30 cellular contexts compared by ENCODE assay signal in genomic region chr19:55261671-55262126, GRCh38. TPM values are rescaled to one million over a fixed set of nuclear protein-coding genes. Genes with fewer than 3 reads are reported as not detected.
DNase-seq lines count a peak whose midpoint lies in the region; ATAC-seq and TF ChIP-seq lines count a peak whose summit lies in the region.
"Had no signal": no experiment of that assay in that cellular context is flagged by ENCODE, and none has a peak within 500 bp of the region (broad histone marks: within the 10 kb centered on the region; RNA-seq: fewer than 3 reads in every experiment).

No MANE protein-coding gene starts in this region.

- H3K27me3 Mint-ChIP-seq in endodermal cell (ENCODE audit: insufficient read depth): no peaks in the 10 kb centered on the region
- H3K27me3 Mint-ChIP-seq in naive thymus-derived CD8-positive, alpha-beta T cell: no peaks in the 10 kb centered on the region
- H3K27me3 Mint-ChIP-seq: activated naive CD8-positive, alpha-beta T cell treated with anti-CD3 and anti-CD28 coated beads for 36 hours; progenitor cell of endocrine pancreas had no signal

- no peak overlapping the region for H3K4me3 Mint-ChIP-seq in endodermal cell
- peak overlapping the region in 2 of 10 donors; percentile 28 to 34 for H3K4me3 Mint-ChIP-seq in naive thymus-derived CD8-positive, alpha-beta T cell
- H3K4me3 Mint-ChIP-seq: activated naive CD8-positive, alpha-beta T cell treated with anti-CD3 and anti-CD28 coated beads for 36 hours; CD14-positive monocyte had no signal

- H3K27ac ChIP-seq in endodermal cell (ENCODE audit: low read depth, low read length): no peak overlapping the region
- H3K27ac ChIP-seq in spleen: no peak overlapping the region
- H3K27ac ChIP-seq: 22Rv1, ascending aorta, coronary artery, esophagus muscularis mucosa, foreskin keratinocyte, heart left ventricle, neutrophil, SK-N-MC had no signal

- peaks cover 4% of the 10 kb centered on the region for H3K9me3 ChIP-seq in endodermal cell (ENCODE audit: control insufficient read depth, low read length)
- peaks cover 0 to under 1% (median 0%) of the 10 kb centered on the region in 8 donors for H3K9me3 ChIP-seq in spleen
- H3K9me3 ChIP-seq: ascending aorta, esophagus muscularis mucosa, heart left ventricle, neutrophil had no signal

- H3K4me1 Mint-ChIP-seq in endodermal cell: peaks cover 13% of the 10 kb centered on the region
- peaks cover 13 to 30% (median 22%) of the 10 kb centered on the region in 4 donors for H3K4me1 Mint-ChIP-seq in naive thymus-derived CD8-positive, alpha-beta T cell

- no peaks in the 10 kb centered on the region for H3K27me3 ChIP-seq in endodermal cell (ENCODE audit: control insufficient read depth, insufficient read depth, low read length, poor library complexity, severe bottlenecking)
- H3K27me3 ChIP-seq in spleen (replicated peaks in 1 of 7): no peaks in the 10 kb centered on the region
- H3K27me3 ChIP-seq: ascending aorta, esophagus muscularis mucosa, foreskin keratinocyte, heart left ventricle, neutrophil had no signal

- POLR2A ChIA-PET in naive thymus-derived CD8-positive, alpha-beta T cell (lab: Charles Lee): no interaction called here

- no peak overlapping the region for H3K27ac Mint-ChIP-seq in endodermal cell
- H3K27ac Mint-ChIP-seq in naive thymus-derived CD8-positive, alpha-beta T cell: peak overlapping the region in 3 of 10 donors; percentile 47 to 73 (median 51)
- H3K27ac Mint-ChIP-seq: activated naive CD8-positive, alpha-beta T cell treated with anti-CD3 and anti-CD28 coated beads for 36 hours; progenitor cell of endocrine pancreas had no signal

- TF ChIP-seq CTCF in endodermal cell (conservative IDR thresholded peaks at IDR 0.05) (no peak), spleen (IDR thresholded peaks at IDR 0.05 in 8 of 11, conservative IDR thresholded peaks at IDR 0.05 in 3 of 11) (no peak)

- peaks cover 2% of the 10 kb centered on the region for H3K36me3 ChIP-seq in endodermal cell (ENCODE audit: control insufficient read depth, insufficient read depth, low read length)
- peaks cover 0 to 11% (median 0%) of the 10 kb centered on the region in 6 donors for H3K36me3 ChIP-seq in spleen
- H3K36me3 ChIP-seq: ascending aorta, neutrophil had no signal

- peaks cover 4% of the 10 kb centered on the region for H3K9me3 Mint-ChIP-seq in endodermal cell
- peaks cover 0 to 9% (median 0%) of the 10 kb centered on the region in 9 donors for H3K9me3 Mint-ChIP-seq in naive thymus-derived CD8-positive, alpha-beta T cell

- TF ChIP-seq POLR2A in spleen (IDR thresholded peaks at IDR 0.05): no peak

- no peak overlapping the region for H3K4me3 ChIP-seq in endodermal cell (ENCODE audit: low read length)
- H3K4me3 ChIP-seq in spleen: no peak overlapping the region
- H3K4me3 ChIP-seq: ascending aorta, coronary artery, esophagus muscularis mucosa, heart left ventricle, SK-N-MC had no signal

- 95% methylated on average over 13 of the region's 13 CpGs for WGBS in endodermal cell (ENCODE audit: insufficient coverage in 1 of 2, insufficient read length in 1 of 2), 2 experiments
- 94 to 98% (median 95%) methylated on average over 12 to 13 of the region's 13 CpGs for WGBS in spleen, 5 donors

- intact Hi-C loops in spleen (cut with DNase I; ENCODE audit: low total_unique reads): no loop called here

- H3K9ac ChIP-seq in endodermal cell (ENCODE audit: extremely low read depth, low read length, poor library complexity, severe bottlenecking): no peak overlapping the region

- no peaks in the 10 kb centered on the region for H3K4me1 ChIP-seq in endodermal cell (ENCODE audit: control insufficient read depth, insufficient read depth, low read length)
- H3K4me1 ChIP-seq in spleen: peaks cover 15 to 29% (median 24%) of the 10 kb centered on the region in 6 donors

- no peak for ATAC-seq in GM21825 (IDR thresholded peaks at IDR 0.05; ENCODE audit: unreplicated experiment)
- no peak for ATAC-seq in naive thymus-derived CD8-positive, alpha-beta T cell
- ATAC-seq: foreskin keratinocyte; heart left ventricle; left colon; stimulated activated naive CD8-positive, alpha-beta T cell treated with anti-CD3 and anti-CD28 coated beads, Interleukin-15, Interleukin-2, amounts not matched to agents 100 U/mL and 50 U/mL, for 24 hours had no signal

- DNase-seq in NCI-H2227 (lab: John Stamatoyannopoulos, UW; ENCODE audit: unreplicated experiment): peak; percentile 41
- DNase-seq in NCI-H2227 treated with DMSO at 0.1 percent for 48 hours (lab: John Stamatoyannopoulos, UW): no peak
- peak; percentile 55 for DNase-seq in NCI-H748 treated with DMSO at 0.1 percent for 48 hours (lab: John Stamatoyannopoulos, UW)
- peak; percentile 69 for DNase-seq in endodermal cell
- peak; percentile 71 for DNase-seq in spleen
- DNase-seq in naive thymus-derived CD8-positive, alpha-beta T cell: no peak
- no peak for DNase-seq in superior temporal gyrus (ENCODE audit: extremely low spot score)
- DNase-seq: activated CD4-positive, alpha-beta T cell treated with anti-CD3 and anti-CD28 coated beads for 4 hours; activated CD8-positive, alpha-beta memory T cell treated with anti-CD3 and anti-CD28 coated beads for 24 hours; activated effector memory CD4-positive, alpha-beta T cell treated with anti-CD3 and anti-CD28 coated beads, Interleukin-2, amount 50 U/mL, for 16 hours; activated naive CD8-positive, alpha-beta T cell treated with anti-CD3 and anti-CD28 coated beads for 36 hours; activated T-cell treated with anti-CD3 and anti-CD28 coated beads, Interleukin-2, amount 50 U/mL, for 1 hour; foreskin keratinocyte; heart left ventricle; left colon; mammary epithelial cell; NCI-H1092 treated with DMSO at 0.1 percent for 48 hours; NCI-H2029; NCI-H446 treated with DMSO at 0.1 percent for 48 hours; stimulated activated naive CD8-positive, alpha-beta T cell treated with anti-CD3 and anti-CD28 coated beads, Interleukin-15, Interleukin-2, amounts not matched to agents 100 U/mL and 50 U/mL, for 24 hours had no signal

- peaks cover 16% of the 10 kb centered on the region for H3K36me3 Mint-ChIP-seq in endodermal cell (ENCODE audit: low read depth)
- peaks cover 0 to 8% (median 0%) of the 10 kb centered on the region in 3 donors for H3K36me3 Mint-ChIP-seq in naive thymus-derived CD8-positive, alpha-beta T cell

RNA-seq across cellular contexts. Expression of gene PPP6R1, which starts 2.9 kb away (rescaled TPM):
- total RNA-seq in endodermal cell (10 to 100 TPM; 74.8 to 79.9 TPM), spleen (100 to 1,000 TPM; 113 to 150 (median 133) TPM)
- polyA plus RNA-seq in endodermal cell (2013, experiment 1 of 2): 42.2 TPM
- 39.1 TPM for polyA plus RNA-seq in endodermal cell (2013, experiment 2 of 2)
- polyA plus RNA-seq in spleen: 10 to 100 TPM; 49.2 to 90.5 (median 65.1) TPM
- total RNA-seq in naive thymus-derived CD8-positive, alpha-beta T cell: 100 to 1,000 TPM; 167 to 168 TPM
- 100 to 1,000 TPM in 1 of 3 donors, 10 to 100 TPM in 2; 57.3 to 131 (median 60.9) TPM for polyA plus RNA-seq in naive thymus-derived CD8-positive, alpha-beta T cell

RNA-seq across cellular contexts. Expression of gene HSPBP1, which starts 18.2 kb away (rescaled TPM):
- 10 to 100 TPM; 43.7 to 48.5 TPM for total RNA-seq in endodermal cell
- 38.6 TPM for polyA plus RNA-seq in endodermal cell (2013, experiment 1 of 2)
- polyA plus RNA-seq in endodermal cell (2013, experiment 2 of 2): 41.3 TPM
- total RNA-seq in spleen: 10 to 100 TPM; 14.2 to 26.8 (median 17.6) TPM
- polyA plus RNA-seq in spleen: 10 to 100 TPM; 14.2 to 27.0 (median 26.4) TPM
- total RNA-seq in naive thymus-derived CD8-positive, alpha-beta T cell: 10 to 100 TPM; 20.3 to 20.4 TPM
- 10 to 100 TPM; 38.6 to 44.8 (median 42.5) TPM for polyA plus RNA-seq in naive thymus-derived CD8-positive, alpha-beta T cell

RNA-seq across cellular contexts. Expression of gene BRSK1, which starts 22.1 kb away (rescaled TPM):
- total RNA-seq in endodermal cell: 10 to 100 TPM; 75.9 to 91.4 TPM
- polyA plus RNA-seq in endodermal cell (2013, experiment 1 of 2): 53.5 TPM
- 51.8 TPM for polyA plus RNA-seq in endodermal cell (2013, experiment 2 of 2)
- total RNA-seq in spleen: 1 to 10 TPM in 5 of 7 donors, under 1 TPM in 2; 0.79 to 2.9 (median 1.7) TPM
- 1 to 10 TPM in 2 of 3 donors, under 1 TPM in 1; 0.70 to 1.5 (median 1.0) TPM for polyA plus RNA-seq in spleen
- total RNA-seq in naive thymus-derived CD8-positive, alpha-beta T cell: 1 to 10 TPM; 1.9 to 2.9 TPM
- under 1 TPM in 1 of 3 donors, not detected in 2; 0.24 TPM for polyA plus RNA-seq in naive thymus-derived CD8-positive, alpha-beta T cell
- polyA plus RNA-seq: CD14-positive monocyte had no signal

RNA-seq across cellular contexts. Expression of gene TMEM86B, which starts 33.1 kb away (rescaled TPM):
- 1 to 10 TPM; 2.9 to 5.9 TPM for total RNA-seq in endodermal cell
- 4.9 TPM for polyA plus RNA-seq in endodermal cell (2013, experiment 1 of 2)
- 3.5 TPM for polyA plus RNA-seq in endodermal cell (2013, experiment 2 of 2)
- 10 to 100 TPM in 3 of 7 donors, 1 to 10 TPM in 4; 7.5 to 11.7 (median 9.6) TPM for total RNA-seq in spleen
- 10 to 100 TPM; 11.8 to 31.5 (median 28.2) TPM for polyA plus RNA-seq in spleen
- total RNA-seq in naive thymus-derived CD8-positive, alpha-beta T cell: 10 to 100 TPM; 17.7 to 20.9 TPM
- polyA plus RNA-seq in naive thymus-derived CD8-positive, alpha-beta T cell: 1 to 10 TPM in 1 of 3 donors, under 1 TPM in 2; 0.17 to 2.3 (median 0.54) TPM
- total RNA-seq: ascending aorta had no signal

RNA-seq across cellular contexts. Expression of gene PTPRH, which starts 52.4 kb away (rescaled TPM):
- total RNA-seq in endodermal cell (not detected), spleen (10 to 100 TPM; 36.8 to 97.9 (median 53.8) TPM)
- polyA plus RNA-seq in endodermal cell (2013, experiment 1 of 2): 2.1 TPM
- polyA plus RNA-seq in endodermal cell (2013, experiment 2 of 2): 1.3 TPM
- polyA plus RNA-seq in spleen: 10 to 100 TPM in 2 of 3 donors, 1 to 10 TPM in 1; 6.5 to 31.7 (median 14.9) TPM
- not detected for total RNA-seq in naive thymus-derived CD8-positive, alpha-beta T cell
- not detected for polyA plus RNA-seq in naive thymus-derived CD8-positive, alpha-beta T cell
- total RNA-seq: activated naive CD8-positive, alpha-beta T cell treated with anti-CD3 and anti-CD28 coated beads for 36 hours; T-helper 2 cell treated with Interferon-gamma antibody and Interleukin-4, amounts not matched to agents 100 ng/mL and 5 ng/mL, for 36 hours had no signal

Comparison
In these comparisons a context has a peak if more than half of its experiments do, and no peak if none do; other contexts are left out.
1. DNase-seq: peak in NCI-H2227 (single experiment), NCI-H748 treated with DMSO at 0.1 percent for 48 hours (single experiment), endodermal cell (single experiment) and spleen (single experiment); none in NCI-H2227 treated with DMSO at 0.1 percent for 48 hours (single experiment), naive thymus-derived CD8-positive, alpha-beta T cell (0 of 10) and superior temporal gyrus (single experiment).
2. RNA of gene BRSK1, which starts 22.1 kb away (total RNA-seq): 75.9 to 91.4 TPM in endodermal cell; 1.9 to 2.9 TPM in naive thymus-derived CD8-positive, alpha-beta T cell and 0.79 to 2.9 TPM in spleen; every median in the first group is over 10 times any median in the second.